In the genomic region with DNA sequence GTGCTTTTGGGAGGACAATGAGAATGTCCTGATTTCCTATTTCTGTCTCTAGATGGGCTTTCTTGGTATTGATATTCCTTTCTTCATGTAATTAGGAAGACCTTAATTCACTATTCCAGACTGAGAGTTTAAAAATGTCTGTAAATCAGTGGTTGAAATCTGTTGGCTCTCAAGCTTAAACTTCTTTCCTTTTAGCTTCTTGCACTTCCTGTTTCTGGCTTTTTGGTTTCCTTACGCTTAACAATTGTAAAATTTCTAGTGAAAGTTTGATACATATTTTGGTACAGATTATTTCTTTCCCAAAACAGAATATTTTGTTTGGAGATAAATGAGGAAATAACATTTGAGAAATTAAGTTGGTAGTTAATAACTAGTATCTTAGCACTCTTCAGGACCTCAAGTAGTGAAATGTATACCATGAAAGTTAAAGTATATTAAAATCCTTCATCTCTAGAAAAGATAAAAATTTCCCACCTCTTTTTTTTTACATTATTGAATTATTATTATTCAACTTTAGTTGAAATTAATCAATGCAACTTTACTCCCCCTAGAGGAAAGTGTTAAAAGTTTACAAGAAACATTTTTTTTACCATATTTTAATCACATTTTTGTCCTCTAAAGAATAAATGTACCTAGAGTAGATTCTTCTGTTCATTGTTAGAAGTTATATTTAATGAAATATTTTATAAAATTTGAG, we compare ENCODE assay signal across 8 cellular contexts.
DNase-seq lines count a peak whose midpoint lies in the region; ATAC-seq and TF ChIP-seq lines count a peak whose summit lies in the region.

No MANE protein-coding gene starts in this region.

- no peak overlapping the region for H3K4me3 ChIP-seq in smooth muscle cell

- WGBS in smooth muscle cell (ENCODE audit: low lambda C conversion rate): 86% methylated on average over 1 of the region's 1 CpG

- H3K4me1 Mint-ChIP-seq in activated naive CD4-positive, alpha-beta T cell treated with anti-CD3 and anti-CD28 coated beads, Interleukin-2, amount 10 ng/mL, durations not matched to agents 7 days and 5 days: peaks cover 10% of the 10 kb centered on the region
- H3K4me1 Mint-ChIP-seq in chondrocyte (ENCODE audit: low read depth): peaks cover 8% of the 10 kb centered on the region

- H3K9ac ChIP-seq in smooth muscle cell (ENCODE audit: low read depth): no peak overlapping the region

- H3K4me2 ChIP-seq in smooth muscle cell: no peak overlapping the region

- peak; percentile 84 for TF ChIP-seq CTCF in chondrocyte (IDR thresholded peaks at IDR 0.05)
- TF ChIP-seq CTCF in smooth muscle cell (IDR thresholded peaks at IDR 0.05; ENCODE audit: borderline replicate concordance, insufficient read depth, poor library complexity, severe bottlenecking): peak; percentile 47

- ATAC-seq in HG03196 (IDR thresholded peaks at IDR 0.05; ENCODE audit: unreplicated experiment): no peak
- no peak for ATAC-seq in GM18520 (IDR thresholded peaks at IDR 0.05; ENCODE audit: unreplicated experiment)

- no peaks in the 10 kb centered on the region for H4K20me1 ChIP-seq in smooth muscle cell (ENCODE audit: low read depth)

- peaks cover 11% of the 10 kb centered on the region for H3K36me3 Mint-ChIP-seq in activated naive CD4-positive, alpha-beta T cell treated with anti-CD3 and anti-CD28 coated beads, Interleukin-2, amount 10 ng/mL, durations not matched to agents 7 days and 5 days
- no peaks in the 10 kb centered on the region for H3K36me3 Mint-ChIP-seq in chondrocyte (ENCODE audit: low read depth)

- H3K4me3 Mint-ChIP-seq in activated naive CD4-positive, alpha-beta T cell treated with anti-CD3 and anti-CD28 coated beads, Interleukin-2, amount 10 ng/mL, durations not matched to agents 7 days and 5 days: no peak overlapping the region
- H3K4me3 Mint-ChIP-seq in chondrocyte (ENCODE audit: unreplicated experiment): no peak overlapping the region

- CTCF ChIA-PET in activated naive CD4-positive, alpha-beta T cell treated with anti-CD3 and anti-CD28 coated beads, Interleukin-2, amount 10 ng/mL, durations not matched to agents 7 days and 5 days (lab: Charles Lee): interaction anchor here (0.7 to 1.9 kb wide), 6 partner anchors 69 to 518 kb away, joined by 3 to 6 read pairs (median 5); no protein-coding TSS in a partner anchor

- H3K79me2 ChIP-seq in smooth muscle cell (ENCODE audit: low read depth): peaks cover 8% of the 10 kb centered on the region

- no peaks in the 10 kb centered on the region for H3K27me3 ChIP-seq in smooth muscle cell (ENCODE audit: low read depth)

- H2AFZ ChIP-seq in smooth muscle cell (ENCODE audit: low read depth): no peak overlapping the region

- no peaks in the 10 kb centered on the region for H3F3A ChIP-seq in smooth muscle cell (ENCODE audit: low read depth)

- no peak overlapping the region for H3K27ac ChIP-seq in smooth muscle cell (ENCODE audit: low read depth)

- H3K36me3 ChIP-seq in smooth muscle cell (ENCODE audit: low read depth): no peaks in the 10 kb centered on the region

- H3K9me3 ChIP-seq in smooth muscle cell (replicated peaks; ENCODE audit: low read depth): no peaks in the 10 kb centered on the region

- no peak for DNase-seq in activated naive CD4-positive, alpha-beta T cell treated with anti-CD3 and anti-CD28 coated beads, Interleukin-2, amount 10 ng/mL, durations not matched to agents 7 days and 5 days
- DNase-seq in activated naive CD4-positive, alpha-beta T cell (lab: John Stamatoyannopoulos, UW): no peak
- DNase-seq in MV-4-11 (lab: John Stamatoyannopoulos, UW) (peak; percentile 53), chondrocyte (ENCODE audit: low spot score) (no peak), smooth muscle cell (lab: John Stamatoyannopoulos, UW; ENCODE audit: unreplicated experiment) (no peak), HUDEP-2 (lab: John Stamatoyannopoulos, UW; ENCODE audit: unreplicated experiment in 76 of 76) (no peak)

- no peaks in the 10 kb centered on the region for H3K27me3 Mint-ChIP-seq in activated naive CD4-positive, alpha-beta T cell treated with anti-CD3 and anti-CD28 coated beads, Interleukin-2, amount 10 ng/mL, durations not matched to agents 7 days and 5 days
- no peaks in the 10 kb centered on the region for H3K27me3 Mint-ChIP-seq in chondrocyte (ENCODE audit: low read depth)

- H3K9me3 Mint-ChIP-seq in activated naive CD4-positive, alpha-beta T cell treated with anti-CD3 and anti-CD28 coated beads, Interleukin-2, amount 10 ng/mL, durations not matched to agents 7 days and 5 days: no peaks in the 10 kb centered on the region
- H3K9me3 Mint-ChIP-seq in chondrocyte (ENCODE audit: low read depth): no peaks in the 10 kb centered on the region

- H3K27ac Mint-ChIP-seq in activated naive CD4-positive, alpha-beta T cell treated with anti-CD3 and anti-CD28 coated beads, Interleukin-2, amount 10 ng/mL, durations not matched to agents 7 days and 5 days: peak overlapping the region; percentile 46
- peak overlapping the region; percentile 27 for H3K27ac Mint-ChIP-seq in chondrocyte (ENCODE audit: unreplicated experiment)

- H3K4me1 ChIP-seq in smooth muscle cell (ENCODE audit: low read depth): no peaks in the 10 kb centered on the region
